1 cellular context compared by ENCODE assay signal in the genomic region with DNA sequence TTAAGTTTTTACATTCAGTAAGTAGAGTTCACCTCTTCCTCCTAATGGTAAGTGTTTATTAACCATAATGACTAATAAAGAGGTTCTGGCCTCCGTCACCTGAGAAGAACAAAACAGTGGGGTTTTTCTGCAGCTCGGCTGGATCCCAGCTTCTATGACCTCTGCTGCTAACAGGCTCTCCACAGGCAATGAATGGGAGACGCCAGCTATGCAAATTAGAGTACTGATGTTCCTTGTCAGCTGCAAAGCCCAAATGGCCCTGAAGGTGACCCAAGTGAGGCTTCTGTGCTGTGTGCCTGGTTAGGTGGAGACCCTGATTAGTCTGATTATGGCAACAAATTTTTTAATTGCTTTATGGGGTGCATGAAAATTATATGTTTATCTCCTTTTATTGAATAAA.
TF ChIP-seq lines count a peak whose summit lies in the region.

No MANE protein-coding gene starts in this region.

TF ChIP-seq in H1, 55 proteins besides CTCF, POLR2A, EP300 and RAD21:
- TF ChIP-seq, protein P1, sequence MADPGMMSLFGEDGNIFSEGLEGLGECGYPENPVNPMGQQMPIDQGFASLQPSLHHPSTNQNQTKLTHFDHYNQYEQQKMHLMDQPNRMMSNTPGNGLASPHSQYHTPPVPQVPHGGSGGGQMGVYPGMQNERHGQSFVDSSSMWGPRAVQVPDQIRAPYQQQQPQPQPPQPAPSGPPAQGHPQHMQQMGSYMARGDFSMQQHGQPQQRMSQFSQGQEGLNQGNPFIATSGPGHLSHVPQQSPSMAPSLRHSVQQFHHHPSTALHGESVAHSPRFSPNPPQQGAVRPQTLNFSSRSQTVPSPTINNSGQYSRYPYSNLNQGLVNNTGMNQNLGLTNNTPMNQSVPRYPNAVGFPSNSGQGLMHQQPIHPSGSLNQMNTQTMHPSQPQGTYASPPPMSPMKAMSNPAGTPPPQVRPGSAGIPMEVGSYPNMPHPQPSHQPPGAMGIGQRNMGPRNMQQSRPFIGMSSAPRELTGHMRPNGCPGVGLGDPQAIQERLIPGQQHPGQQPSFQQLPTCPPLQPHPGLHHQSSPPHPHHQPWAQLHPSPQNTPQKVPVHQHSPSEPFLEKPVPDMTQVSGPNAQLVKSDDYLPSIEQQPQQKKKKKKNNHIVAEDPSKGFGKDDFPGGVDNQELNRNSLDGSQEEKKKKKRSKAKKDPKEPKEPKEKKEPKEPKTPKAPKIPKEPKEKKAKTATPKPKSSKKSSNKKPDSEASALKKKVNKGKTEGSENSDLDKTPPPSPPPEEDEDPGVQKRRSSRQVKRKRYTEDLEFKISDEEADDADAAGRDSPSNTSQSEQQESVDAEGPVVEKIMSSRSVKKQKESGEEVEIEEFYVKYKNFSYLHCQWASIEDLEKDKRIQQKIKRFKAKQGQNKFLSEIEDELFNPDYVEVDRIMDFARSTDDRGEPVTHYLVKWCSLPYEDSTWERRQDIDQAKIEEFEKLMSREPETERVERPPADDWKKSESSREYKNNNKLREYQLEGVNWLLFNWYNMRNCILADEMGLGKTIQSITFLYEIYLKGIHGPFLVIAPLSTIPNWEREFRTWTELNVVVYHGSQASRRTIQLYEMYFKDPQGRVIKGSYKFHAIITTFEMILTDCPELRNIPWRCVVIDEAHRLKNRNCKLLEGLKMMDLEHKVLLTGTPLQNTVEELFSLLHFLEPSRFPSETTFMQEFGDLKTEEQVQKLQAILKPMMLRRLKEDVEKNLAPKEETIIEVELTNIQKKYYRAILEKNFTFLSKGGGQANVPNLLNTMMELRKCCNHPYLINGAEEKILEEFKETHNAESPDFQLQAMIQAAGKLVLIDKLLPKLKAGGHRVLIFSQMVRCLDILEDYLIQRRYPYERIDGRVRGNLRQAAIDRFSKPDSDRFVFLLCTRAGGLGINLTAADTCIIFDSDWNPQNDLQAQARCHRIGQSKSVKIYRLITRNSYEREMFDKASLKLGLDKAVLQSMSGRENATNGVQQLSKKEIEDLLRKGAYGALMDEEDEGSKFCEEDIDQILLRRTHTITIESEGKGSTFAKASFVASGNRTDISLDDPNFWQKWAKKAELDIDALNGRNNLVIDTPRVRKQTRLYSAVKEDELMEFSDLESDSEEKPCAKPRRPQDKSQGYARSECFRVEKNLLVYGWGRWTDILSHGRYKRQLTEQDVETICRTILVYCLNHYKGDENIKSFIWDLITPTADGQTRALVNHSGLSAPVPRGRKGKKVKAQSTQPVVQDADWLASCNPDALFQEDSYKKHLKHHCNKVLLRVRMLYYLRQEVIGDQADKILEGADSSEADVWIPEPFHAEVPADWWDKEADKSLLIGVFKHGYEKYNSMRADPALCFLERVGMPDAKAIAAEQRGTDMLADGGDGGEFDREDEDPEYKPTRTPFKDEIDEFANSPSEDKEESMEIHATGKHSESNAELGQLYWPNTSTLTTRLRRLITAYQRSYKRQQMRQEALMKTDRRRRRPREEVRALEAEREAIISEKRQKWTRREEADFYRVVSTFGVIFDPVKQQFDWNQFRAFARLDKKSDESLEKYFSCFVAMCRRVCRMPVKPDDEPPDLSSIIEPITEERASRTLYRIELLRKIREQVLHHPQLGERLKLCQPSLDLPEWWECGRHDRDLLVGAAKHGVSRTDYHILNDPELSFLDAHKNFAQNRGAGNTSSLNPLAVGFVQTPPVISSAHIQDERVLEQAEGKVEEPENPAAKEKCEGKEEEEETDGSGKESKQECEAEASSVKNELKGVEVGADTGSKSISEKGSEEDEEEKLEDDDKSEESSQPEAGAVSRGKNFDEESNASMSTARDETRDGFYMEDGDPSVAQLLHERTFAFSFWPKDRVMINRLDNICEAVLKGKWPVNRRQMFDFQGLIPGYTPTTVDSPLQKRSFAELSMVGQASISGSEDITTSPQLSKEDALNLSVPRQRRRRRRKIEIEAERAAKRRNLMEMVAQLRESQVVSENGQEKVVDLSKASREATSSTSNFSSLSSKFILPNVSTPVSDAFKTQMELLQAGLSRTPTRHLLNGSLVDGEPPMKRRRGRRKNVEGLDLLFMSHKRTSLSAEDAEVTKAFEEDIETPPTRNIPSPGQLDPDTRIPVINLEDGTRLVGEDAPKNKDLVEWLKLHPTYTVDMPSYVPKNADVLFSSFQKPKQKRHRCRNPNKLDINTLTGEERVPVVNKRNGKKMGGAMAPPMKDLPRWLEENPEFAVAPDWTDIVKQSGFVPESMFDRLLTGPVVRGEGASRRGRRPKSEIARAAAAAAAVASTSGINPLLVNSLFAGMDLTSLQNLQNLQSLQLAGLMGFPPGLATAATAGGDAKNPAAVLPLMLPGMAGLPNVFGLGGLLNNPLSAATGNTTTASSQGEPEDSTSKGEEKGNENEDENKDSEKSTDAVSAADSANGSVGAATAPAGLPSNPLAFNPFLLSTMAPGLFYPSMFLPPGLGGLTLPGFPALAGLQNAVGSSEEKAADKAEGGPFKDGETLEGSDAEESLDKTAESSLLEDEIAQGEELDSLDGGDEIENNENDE (IDR thresholded peaks at IDR 0.05; ENCODE audit: insufficient replicate concordance, low read length), result no peak
- TF ChIP-seq SP1 (IDR thresholded peaks at IDR 0.05; ENCODE audit: low read depth, low read length) (peak; percentile 63), JUND (IDR thresholded peaks at IDR 0.05; ENCODE audit: low read length) (no peak), HDAC2 (IDR thresholded peaks at IDR 0.05; ENCODE audit: borderline replicate concordance in 1 of 2, low read depth in 2 of 2, low read length in 2 of 2) (peak in 1 of 2 experiments; percentile 65; a peak in 1 of 4 replicates), CHD1 (IDR thresholded peaks at IDR 0.05; ENCODE audit: low read depth, low read length) (no peak), NANOG (IDR thresholded peaks at IDR 0.05; ENCODE audit: insufficient read depth, low read depth, low read length, poor library complexity, severe bottlenecking) (peak; percentile 89), SUZ12 (IDR thresholded peaks at IDR 0.05; ENCODE audit: low read length) (no peak), NRF1 (IDR thresholded peaks at IDR 0.05; ENCODE audit: low read depth, low read length) (no peak), POU5F1 (IDR thresholded peaks at IDR 0.05; ENCODE audit: low read depth, low read length) (no peak), SP4 (IDR thresholded peaks at IDR 0.05; ENCODE audit: low read length) (no peak), SRF (IDR thresholded peaks at IDR 0.05; ENCODE audit: low read depth, low read length) (no peak), GTF2F1 (IDR thresholded peaks at IDR 0.05; ENCODE audit: borderline replicate concordance, low read depth, low read length) (no peak), RFX5 (IDR thresholded peaks at IDR 0.05; ENCODE audit: borderline replicate concordance, low read depth, low read length) (no peak), FOSL1 (IDR thresholded peaks at IDR 0.05; ENCODE audit: insufficient read depth, low read depth, low read length) (no peak), TCF12 (IDR thresholded peaks at IDR 0.05; ENCODE audit: low read depth, low read length) (peak; percentile 80; the same call in 1 of the 2 replicates), YY1 (IDR thresholded peaks at IDR 0.05; ENCODE audit: low read depth, low read length) (no peak), CBX8 (IDR thresholded peaks at IDR 0.05; ENCODE audit: borderline replicate concordance, low read depth, low read length) (no peak), POLR2AphosphoS5 (IDR thresholded peaks at IDR 0.05; ENCODE audit: low read depth, low read length) (no peak), KDM4A (IDR thresholded peaks at IDR 0.05; ENCODE audit: low read depth, low read length, severe bottlenecking) (no peak)
- TF ChIP-seq, protein P2, sequence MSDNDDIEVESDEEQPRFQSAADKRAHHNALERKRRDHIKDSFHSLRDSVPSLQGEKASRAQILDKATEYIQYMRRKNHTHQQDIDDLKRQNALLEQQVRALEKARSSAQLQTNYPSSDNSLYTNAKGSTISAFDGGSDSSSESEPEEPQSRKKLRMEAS (IDR thresholded peaks at IDR 0.05), result no peak
- TF ChIP-seq, protein P3, sequence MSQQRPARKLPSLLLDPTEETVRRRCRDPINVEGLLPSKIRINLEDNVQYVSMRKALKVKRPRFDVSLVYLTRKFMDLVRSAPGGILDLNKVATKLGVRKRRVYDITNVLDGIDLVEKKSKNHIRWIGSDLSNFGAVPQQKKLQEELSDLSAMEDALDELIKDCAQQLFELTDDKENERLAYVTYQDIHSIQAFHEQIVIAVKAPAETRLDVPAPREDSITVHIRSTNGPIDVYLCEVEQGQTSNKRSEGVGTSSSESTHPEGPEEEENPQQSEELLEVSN (IDR thresholded peaks at IDR 0.05), result no peak
